ENCODE assay signal across 2 cellular contexts in the genomic region with DNA sequence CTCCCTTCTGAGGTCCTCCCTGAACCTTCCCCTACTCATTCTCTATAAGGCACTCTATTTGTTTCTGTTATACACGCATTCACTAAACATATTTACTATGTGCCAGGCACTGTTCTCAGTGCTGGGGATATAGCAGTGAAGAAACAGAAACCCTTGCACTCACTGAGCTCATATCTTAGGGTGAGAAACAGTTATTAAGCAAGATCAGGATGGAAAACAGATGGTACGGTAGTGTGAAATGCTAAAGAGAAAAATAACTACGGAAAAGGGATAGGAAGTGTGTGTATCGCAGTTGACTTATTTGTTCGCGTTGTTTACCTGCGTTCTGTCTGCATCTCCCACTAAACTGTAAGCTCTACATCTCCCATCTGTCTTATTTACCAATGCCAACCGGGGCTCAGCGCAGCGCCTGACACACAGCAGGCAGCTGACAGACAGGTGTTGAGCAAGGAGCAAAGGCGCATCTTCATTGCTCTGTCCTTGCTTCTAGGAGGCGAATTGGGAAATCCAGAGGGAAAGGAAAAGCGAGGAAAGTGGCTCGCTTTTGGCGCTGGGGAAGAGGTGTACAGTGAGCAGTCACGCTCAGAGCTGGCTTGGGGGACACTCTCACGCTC.
TF ChIP-seq lines count a peak whose summit lies in the region.

No MANE protein-coding gene starts in this region.

TF ChIP-seq in endothelial cell of umbilical vein, 7 proteins besides CTCF, POLR2A, EP300 and RAD21 (continued from another document):
- no peak for TF ChIP-seq JUN (IDR thresholded peaks at IDR 0.05; ENCODE audit: borderline replicate concordance, insufficient read depth, insufficient read length, low read depth)
- TF ChIP-seq FOS (IDR thresholded peaks at IDR 0.05; ENCODE audit: borderline replicate concordance, insufficient read depth, low read length): no peak
- no peak for TF ChIP-seq MYC (IDR thresholded peaks at IDR 0.05; ENCODE audit: low read depth, low read length)
- TF ChIP-seq GATA2 (IDR thresholded peaks at IDR 0.05; ENCODE audit: insufficient read depth, insufficient read length, low read depth, low read length): no peak

TF ChIP-seq in neural cell, 6 proteins besides CTCF, POLR2A, EP300 and RAD21 (continued from another document):
- TF ChIP-seq, protein P1, sequence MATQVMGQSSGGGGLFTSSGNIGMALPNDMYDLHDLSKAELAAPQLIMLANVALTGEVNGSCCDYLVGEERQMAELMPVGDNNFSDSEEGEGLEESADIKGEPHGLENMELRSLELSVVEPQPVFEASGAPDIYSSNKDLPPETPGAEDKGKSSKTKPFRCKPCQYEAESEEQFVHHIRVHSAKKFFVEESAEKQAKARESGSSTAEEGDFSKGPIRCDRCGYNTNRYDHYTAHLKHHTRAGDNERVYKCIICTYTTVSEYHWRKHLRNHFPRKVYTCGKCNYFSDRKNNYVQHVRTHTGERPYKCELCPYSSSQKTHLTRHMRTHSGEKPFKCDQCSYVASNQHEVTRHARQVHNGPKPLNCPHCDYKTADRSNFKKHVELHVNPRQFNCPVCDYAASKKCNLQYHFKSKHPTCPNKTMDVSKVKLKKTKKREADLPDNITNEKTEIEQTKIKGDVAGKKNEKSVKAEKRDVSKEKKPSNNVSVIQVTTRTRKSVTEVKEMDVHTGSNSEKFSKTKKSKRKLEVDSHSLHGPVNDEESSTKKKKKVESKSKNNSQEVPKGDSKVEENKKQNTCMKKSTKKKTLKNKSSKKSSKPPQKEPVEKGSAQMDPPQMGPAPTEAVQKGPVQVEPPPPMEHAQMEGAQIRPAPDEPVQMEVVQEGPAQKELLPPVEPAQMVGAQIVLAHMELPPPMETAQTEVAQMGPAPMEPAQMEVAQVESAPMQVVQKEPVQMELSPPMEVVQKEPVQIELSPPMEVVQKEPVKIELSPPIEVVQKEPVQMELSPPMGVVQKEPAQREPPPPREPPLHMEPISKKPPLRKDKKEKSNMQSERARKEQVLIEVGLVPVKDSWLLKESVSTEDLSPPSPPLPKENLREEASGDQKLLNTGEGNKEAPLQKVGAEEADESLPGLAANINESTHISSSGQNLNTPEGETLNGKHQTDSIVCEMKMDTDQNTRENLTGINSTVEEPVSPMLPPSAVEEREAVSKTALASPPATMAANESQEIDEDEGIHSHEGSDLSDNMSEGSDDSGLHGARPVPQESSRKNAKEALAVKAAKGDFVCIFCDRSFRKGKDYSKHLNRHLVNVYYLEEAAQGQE (IDR thresholded peaks at IDR 0.05; ENCODE audit: borderline replicate concordance): no peak
- no peak for TF ChIP-seq EZH2 (IDR thresholded peaks at IDR 0.05; ENCODE audit: borderline replicate concordance, insufficient read depth, low read length, poor library complexity, severe bottlenecking)
